1 cellular context compared by ENCODE assay signal in the genomic region with DNA sequence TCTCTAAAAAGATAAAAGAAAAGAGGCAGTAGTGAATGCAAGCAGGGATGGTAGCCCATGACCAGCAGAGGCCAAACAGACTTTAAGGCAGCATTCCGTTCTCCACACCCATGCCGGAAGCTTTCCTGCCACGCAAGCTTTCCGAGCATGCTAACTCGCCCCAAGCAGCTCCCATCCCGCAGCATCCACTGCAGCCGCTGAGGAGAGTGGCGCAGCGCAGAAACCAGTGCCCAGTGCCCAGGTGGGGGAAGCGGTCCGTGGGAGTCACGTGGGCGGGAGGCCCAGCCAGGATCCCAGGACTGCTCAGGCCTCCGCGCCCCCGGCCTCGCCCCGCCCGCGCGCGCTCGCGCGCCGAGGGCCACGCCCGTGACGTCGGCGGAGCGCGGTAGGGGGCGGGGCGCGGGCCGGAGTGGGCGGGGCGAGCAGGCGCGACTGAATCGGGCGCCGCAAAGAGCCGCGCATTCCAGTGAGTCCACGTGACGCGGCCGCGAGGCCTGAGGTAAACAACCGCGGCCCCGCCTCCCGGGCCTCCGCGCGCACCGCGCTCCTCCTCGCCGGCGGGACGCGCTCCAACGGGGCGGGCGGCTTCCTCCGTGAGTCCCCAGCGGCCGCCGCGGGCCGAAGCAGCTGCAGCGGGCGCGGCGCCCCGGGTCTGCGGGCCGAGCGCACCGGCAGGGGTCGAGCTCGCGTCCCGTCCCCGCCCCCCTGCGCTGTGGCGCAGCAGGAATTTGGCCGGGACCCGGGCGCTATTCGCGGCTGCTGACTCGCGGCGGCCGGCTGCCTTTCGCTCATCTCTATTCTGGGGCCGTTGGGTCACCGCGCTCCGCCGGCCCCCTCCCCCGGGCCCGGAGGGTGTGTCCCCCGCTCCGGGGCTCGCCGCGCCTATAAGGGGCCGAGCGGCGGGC.
A peak's percentile ranks its signal among the peaks of the same experiment; 100 is the strongest.
TF ChIP-seq lines count a peak whose summit lies in the region.

A gene with protein sequence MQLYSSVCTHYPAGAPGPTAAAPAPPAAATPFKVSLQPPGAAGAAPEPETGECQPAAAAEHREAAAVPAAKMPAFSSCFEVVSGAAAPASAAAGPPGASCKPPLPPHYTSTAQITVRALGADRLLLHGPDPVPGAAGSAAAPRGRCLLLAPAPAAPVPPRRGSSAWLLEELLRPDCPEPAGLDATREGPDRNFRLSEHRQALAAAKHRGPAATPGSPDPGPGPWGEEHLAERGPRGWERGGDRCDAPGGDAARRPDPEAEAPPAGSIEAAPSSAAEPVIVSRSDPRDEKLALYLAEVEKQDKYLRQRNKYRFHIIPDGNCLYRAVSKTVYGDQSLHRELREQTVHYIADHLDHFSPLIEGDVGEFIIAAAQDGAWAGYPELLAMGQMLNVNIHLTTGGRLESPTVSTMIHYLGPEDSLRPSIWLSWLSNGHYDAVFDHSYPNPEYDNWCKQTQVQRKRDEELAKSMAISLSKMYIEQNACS (plus strand): TSS at position 529 of the 905 bp plus-strand sequence. CDS start 383 bp downstream, outside the sequence.

TF ChIP-seq in GM12878, 131 proteins besides CTCF, POLR2A, EP300 and RAD21 (continued from another document and continues in another):
- TF ChIP-seq, protein P1, sequence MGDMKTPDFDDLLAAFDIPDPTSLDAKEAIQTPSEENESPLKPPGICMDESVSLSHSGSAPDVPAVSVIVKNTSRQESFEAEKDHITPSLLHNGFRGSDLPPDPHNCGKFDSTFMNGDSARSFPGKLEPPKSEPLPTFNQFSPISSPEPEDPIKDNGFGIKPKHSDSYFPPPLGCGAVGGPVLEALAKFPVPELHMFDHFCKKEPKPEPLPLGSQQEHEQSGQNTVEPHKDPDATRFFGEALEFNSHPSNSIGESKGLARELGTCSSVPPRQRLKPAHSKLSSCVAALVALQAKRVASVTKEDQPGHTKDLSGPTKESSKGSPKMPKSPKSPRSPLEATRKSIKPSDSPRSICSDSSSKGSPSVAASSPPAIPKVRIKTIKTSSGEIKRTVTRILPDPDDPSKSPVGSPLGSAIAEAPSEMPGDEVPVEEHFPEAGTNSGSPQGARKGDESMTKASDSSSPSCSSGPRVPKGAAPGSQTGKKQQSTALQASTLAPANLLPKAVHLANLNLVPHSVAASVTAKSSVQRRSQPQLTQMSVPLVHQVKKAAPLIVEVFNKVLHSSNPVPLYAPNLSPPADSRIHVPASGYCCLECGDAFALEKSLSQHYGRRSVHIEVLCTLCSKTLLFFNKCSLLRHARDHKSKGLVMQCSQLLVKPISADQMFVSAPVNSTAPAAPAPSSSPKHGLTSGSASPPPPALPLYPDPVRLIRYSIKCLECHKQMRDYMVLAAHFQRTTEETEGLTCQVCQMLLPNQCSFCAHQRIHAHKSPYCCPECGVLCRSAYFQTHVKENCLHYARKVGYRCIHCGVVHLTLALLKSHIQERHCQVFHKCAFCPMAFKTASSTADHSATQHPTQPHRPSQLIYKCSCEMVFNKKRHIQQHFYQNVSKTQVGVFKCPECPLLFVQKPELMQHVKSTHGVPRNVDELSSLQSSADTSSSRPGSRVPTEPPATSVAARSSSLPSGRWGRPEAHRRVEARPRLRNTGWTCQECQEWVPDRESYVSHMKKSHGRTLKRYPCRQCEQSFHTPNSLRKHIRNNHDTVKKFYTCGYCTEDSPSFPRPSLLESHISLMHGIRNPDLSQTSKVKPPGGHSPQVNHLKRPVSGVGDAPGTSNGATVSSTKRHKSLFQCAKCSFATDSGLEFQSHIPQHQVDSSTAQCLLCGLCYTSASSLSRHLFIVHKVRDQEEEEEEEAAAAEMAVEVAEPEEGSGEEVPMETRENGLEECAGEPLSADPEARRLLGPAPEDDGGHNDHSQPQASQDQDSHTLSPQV (IDR thresholded peaks at IDR 0.05), result no peak
- TF ChIP-seq NFYA (IDR thresholded peaks at IDR 0.05; ENCODE audit: borderline replicate concordance, low read depth, low read length) (no peak), KLF5 (IDR thresholded peaks at IDR 0.05; ENCODE audit: partially characterized antibody) (peak; percentile 48), ZNF384 (IDR thresholded peaks at IDR 0.05; ENCODE audit: borderline replicate concordance, low read depth, low read length) (no peak), LARP7 (IDR thresholded peaks at IDR 0.05) (peak; percentile 43; the same call in 1 of the 2 replicates), GATAD2B (conservative IDR thresholded peaks at IDR 0.05; ENCODE audit: low read depth) (peak; percentile 58), HCFC1 (IDR thresholded peaks at IDR 0.05; ENCODE audit: low read length) (0 out of 2 replicates have a peak, but pooled peaks have one; percentile 10), SRF (IDR thresholded peaks at IDR 0.05; ENCODE audit: low read depth in 2 of 2, low read length in 2 of 2) (peak in 1 of 2 experiments; percentile 32; a peak in 1 of 4 replicates), IRF4 (IDR thresholded peaks at IDR 0.05; ENCODE audit: low read depth, low read length) (0 out of 2 replicates have a peak, but pooled peaks have one; percentile 9), IKZF2 (IDR thresholded peaks at IDR 0.05) (0 out of 4 replicates have a peak, but pooled peaks of 1 of the 2 experiments have one; percentile 15), IKZF1 (conservative IDR thresholded peaks at IDR 0.05) (peak; percentile 62), MEF2B (IDR thresholded peaks at IDR 0.05; ENCODE audit: partially characterized antibody, poor library complexity, severe bottlenecking) (no peak), DPF2 (IDR thresholded peaks at IDR 0.05) (peak; percentile 66), POLR2AphosphoS2 (IDR thresholded peaks at IDR 0.05; ENCODE audit: low read depth, low read length) (no peak), BHLHE40 (IDR thresholded peaks at IDR 0.05; ENCODE audit: borderline replicate concordance in 1 of 2, low read depth in 2 of 2, low read length in 1 of 2) (peak; percentile 65 to 89), MEF2A (IDR thresholded peaks at IDR 0.05; ENCODE audit: insufficient read depth, low read depth, low read length) (no peak), TCF3 (IDR thresholded peaks at IDR 0.05; ENCODE audit: borderline replicate concordance, insufficient read depth, low read depth, low read length) (0 out of 2 replicates have a peak, but pooled peaks have one; percentile 34), JUNB (IDR thresholded peaks at IDR 0.05) (no peak), RB1 (IDR thresholded peaks at IDR 0.05; ENCODE audit: borderline replicate concordance) (peak; percentile 45; the same call in 1 of the 2 replicates), YY1 (IDR thresholded peaks at IDR 0.05; ENCODE audit: low read depth, low read length) (no peak), NR2F1 (conservative IDR thresholded peaks at IDR 0.05) (peak; percentile 44), RAD51 (IDR thresholded peaks at IDR 0.05) (peak; percentile 49; the same call in 1 of the 2 replicates), ZNF207 (IDR thresholded peaks at IDR 0.05; ENCODE audit: borderline replicate concordance) (no peak), CBX5 (IDR thresholded peaks at IDR 0.05; ENCODE audit: low read depth) (0 out of 2 replicates have a peak, but pooled peaks have one; percentile 29), CREM (IDR thresholded peaks at IDR 0.05; ENCODE audit: low read depth) (0 out of 2 replicates have a peak, but pooled peaks have one; percentile 46), HDAC2 (IDR thresholded peaks at IDR 0.05) (no peak), NFXL1 (IDR thresholded peaks at IDR 0.05; ENCODE audit: borderline replicate concordance) (no peak)
- TF ChIP-seq, protein P2, sequence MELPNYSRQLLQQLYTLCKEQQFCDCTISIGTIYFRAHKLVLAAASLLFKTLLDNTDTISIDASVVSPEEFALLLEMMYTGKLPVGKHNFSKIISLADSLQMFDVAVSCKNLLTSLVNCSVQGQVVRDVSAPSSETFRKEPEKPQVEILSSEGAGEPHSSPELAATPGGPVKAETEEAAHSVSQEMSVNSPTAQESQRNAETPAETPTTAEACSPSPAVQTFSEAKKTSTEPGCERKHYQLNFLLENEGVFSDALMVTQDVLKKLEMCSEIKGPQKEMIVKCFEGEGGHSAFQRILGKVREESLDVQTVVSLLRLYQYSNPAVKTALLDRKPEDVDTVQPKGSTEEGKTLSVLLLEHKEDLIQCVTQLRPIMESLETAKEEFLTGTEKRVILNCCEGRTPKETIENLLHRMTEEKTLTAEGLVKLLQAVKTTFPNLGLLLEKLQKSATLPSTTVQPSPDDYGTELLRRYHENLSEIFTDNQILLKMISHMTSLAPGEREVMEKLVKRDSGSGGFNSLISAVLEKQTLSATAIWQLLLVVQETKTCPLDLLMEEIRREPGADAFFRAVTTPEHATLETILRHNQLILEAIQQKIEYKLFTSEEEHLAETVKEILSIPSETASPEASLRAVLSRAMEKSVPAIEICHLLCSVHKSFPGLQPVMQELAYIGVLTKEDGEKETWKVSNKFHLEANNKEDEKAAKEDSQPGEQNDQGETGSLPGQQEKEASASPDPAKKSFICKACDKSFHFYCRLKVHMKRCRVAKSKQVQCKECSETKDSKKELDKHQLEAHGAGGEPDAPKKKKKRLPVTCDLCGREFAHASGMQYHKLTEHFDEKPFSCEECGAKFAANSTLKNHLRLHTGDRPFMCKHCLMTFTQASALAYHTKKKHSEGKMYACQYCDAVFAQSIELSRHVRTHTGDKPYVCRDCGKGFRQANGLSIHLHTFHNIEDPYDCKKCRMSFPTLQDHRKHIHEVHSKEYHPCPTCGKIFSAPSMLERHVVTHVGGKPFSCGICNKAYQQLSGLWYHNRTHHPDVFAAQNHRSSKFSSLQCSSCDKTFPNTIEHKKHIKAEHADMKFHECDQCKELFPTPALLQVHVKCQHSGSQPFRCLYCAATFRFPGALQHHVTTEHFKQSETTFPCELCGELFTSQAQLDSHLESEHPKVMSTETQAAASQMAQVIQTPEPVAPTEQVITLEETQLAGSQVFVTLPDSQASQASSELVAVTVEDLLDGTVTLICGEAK (IDR thresholded peaks at IDR 0.05; ENCODE audit: borderline replicate concordance), result no peak
- TF ChIP-seq, protein P3, sequence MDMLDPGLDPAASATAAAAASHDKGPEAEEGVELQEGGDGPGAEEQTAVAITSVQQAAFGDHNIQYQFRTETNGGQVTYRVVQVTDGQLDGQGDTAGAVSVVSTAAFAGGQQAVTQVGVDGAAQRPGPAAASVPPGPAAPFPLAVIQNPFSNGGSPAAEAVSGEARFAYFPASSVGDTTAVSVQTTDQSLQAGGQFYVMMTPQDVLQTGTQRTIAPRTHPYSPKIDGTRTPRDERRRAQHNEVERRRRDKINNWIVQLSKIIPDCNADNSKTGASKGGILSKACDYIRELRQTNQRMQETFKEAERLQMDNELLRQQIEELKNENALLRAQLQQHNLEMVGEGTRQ (IDR thresholded peaks at IDR 0.05; ENCODE audit: borderline replicate concordance, low read depth, low read length), result peak; percentile 60
- TF ChIP-seq, protein P4, sequence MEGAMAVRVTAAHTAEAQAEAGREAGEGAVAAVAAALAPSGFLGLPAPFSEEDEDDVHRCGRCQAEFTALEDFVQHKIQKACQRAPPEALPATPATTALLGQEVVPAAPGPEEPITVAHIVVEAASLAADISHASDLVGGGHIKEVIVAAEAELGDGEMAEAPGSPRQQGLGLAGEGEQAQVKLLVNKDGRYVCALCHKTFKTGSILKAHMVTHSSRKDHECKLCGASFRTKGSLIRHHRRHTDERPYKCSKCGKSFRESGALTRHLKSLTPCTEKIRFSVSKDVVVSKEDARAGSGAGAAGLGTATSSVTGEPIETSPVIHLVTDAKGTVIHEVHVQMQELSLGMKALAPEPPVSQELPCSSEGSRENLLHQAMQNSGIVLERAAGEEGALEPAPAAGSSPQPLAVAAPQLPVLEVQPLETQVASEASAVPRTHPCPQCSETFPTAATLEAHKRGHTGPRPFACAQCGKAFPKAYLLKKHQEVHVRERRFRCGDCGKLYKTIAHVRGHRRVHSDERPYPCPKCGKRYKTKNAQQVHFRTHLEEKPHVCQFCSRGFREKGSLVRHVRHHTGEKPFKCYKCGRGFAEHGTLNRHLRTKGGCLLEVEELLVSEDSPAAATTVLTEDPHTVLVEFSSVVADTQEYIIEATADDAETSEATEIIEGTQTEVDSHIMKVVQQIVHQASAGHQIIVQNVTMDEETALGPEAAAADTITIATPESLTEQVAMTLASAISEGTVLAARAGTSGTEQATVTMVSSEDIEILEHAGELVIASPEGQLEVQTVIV (IDR thresholded peaks at IDR 0.05; ENCODE audit: borderline replicate concordance, partially characterized antibody), result no peak
- TF ChIP-seq, protein P5, sequence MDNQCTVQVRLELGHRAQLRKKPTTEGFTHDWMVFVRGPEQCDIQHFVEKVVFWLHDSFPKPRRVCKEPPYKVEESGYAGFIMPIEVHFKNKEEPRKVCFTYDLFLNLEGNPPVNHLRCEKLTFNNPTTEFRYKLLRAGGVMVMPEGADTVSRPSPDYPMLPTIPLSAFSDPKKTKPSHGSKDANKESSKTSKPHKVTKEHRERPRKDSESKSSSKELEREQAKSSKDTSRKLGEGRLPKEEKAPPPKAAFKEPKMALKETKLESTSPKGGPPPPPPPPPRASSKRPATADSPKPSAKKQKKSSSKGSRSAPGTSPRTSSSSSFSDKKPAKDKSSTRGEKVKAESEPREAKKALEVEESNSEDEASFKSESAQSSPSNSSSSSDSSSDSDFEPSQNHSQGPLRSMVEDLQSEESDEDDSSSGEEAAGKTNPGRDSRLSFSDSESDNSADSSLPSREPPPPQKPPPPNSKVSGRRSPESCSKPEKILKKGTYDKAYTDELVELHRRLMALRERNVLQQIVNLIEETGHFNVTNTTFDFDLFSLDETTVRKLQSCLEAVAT (IDR thresholded peaks at IDR 0.05), result no peak
- TF ChIP-seq, protein P6, sequence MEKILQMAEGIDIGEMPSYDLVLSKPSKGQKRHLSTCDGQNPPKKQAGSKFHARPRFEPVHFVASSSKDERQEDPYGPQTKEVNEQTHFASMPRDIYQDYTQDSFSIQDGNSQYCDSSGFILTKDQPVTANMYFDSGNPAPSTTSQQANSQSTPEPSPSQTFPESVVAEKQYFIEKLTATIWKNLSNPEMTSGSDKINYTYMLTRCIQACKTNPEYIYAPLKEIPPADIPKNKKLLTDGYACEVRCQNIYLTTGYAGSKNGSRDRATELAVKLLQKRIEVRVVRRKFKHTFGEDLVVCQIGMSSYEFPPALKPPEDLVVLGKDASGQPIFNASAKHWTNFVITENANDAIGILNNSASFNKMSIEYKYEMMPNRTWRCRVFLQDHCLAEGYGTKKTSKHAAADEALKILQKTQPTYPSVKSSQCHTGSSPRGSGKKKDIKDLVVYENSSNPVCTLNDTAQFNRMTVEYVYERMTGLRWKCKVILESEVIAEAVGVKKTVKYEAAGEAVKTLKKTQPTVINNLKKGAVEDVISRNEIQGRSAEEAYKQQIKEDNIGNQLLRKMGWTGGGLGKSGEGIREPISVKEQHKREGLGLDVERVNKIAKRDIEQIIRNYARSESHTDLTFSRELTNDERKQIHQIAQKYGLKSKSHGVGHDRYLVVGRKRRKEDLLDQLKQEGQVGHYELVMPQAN (conservative IDR thresholded peaks at IDR 0.05), result peak; percentile 52; the same call in 1 of the 2 replicates
- TF ChIP-seq, protein P7, sequence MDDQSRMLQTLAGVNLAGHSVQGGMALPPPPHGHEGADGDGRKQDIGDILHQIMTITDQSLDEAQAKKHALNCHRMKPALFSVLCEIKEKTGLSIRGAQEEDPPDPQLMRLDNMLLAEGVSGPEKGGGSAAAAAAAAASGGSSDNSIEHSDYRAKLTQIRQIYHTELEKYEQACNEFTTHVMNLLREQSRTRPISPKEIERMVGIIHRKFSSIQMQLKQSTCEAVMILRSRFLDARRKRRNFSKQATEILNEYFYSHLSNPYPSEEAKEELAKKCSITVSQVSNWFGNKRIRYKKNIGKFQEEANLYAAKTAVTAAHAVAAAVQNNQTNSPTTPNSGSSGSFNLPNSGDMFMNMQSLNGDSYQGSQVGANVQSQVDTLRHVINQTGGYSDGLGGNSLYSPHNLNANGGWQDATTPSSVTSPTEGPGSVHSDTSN (IDR thresholded peaks at IDR 0.05; ENCODE audit: insufficient replicate concordance, low read depth, low read length), result no peak
- TF ChIP-seq, protein P8, sequence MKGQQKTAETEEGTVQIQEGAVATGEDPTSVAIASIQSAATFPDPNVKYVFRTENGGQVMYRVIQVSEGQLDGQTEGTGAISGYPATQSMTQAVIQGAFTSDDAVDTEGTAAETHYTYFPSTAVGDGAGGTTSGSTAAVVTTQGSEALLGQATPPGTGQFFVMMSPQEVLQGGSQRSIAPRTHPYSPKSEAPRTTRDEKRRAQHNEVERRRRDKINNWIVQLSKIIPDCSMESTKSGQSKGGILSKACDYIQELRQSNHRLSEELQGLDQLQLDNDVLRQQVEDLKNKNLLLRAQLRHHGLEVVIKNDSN (IDR thresholded peaks at IDR 0.05; ENCODE audit: borderline replicate concordance, extremely low read length, insufficient read depth, low read depth, low read length), result peak; percentile 85
